In genomic region chr4:11489449-11490083, GRCh38 we compare ENCODE assay signal across 19 cellular contexts.
DNase-seq lines count a peak whose midpoint lies in the region; ATAC-seq, FAIRE-seq and TF ChIP-seq lines count a peak whose summit lies in the region.
"Had no signal": no experiment of that assay in that cellular context is flagged by ENCODE, and none has a peak within 500 bp of the region (broad histone marks: within the 10 kb centered on the region; RNA-seq: fewer than 3 reads in every experiment).

No MANE protein-coding gene starts in this region.

- peaks cover 0 to 10% (median 2%) of the 10 kb centered on the region in 6 donors for H3K4me1 ChIP-seq in spleen
- H3K4me1 ChIP-seq: SJCRH30 had no signal

- no peaks in the 10 kb centered on the region for H3K27me3 Mint-ChIP-seq in activated T-cell treated with anti-CD3 and anti-CD28 coated beads, Interleukin-2, amount 50 U/mL, for 72 hours (ENCODE audit: low read depth)

- intact Hi-C loops in spleen (cut with DNase I; ENCODE audit: low total_unique reads) = no loop called here

- TF ChIP-seq CTCF in bronchial epithelial cell (IDR thresholded peaks at IDR 0.05; ENCODE audit: insufficient read depth, low read length, severe bottlenecking) (no peak), spleen (IDR thresholded peaks at IDR 0.05 in 8 of 11, conservative IDR thresholded peaks at IDR 0.05 in 3 of 11) (no peak)

- peak; percentile 58 to 68 for ATAC-seq in activated T-cell treated with anti-CD3 and anti-CD28 coated beads, Interleukin-2, amount 50 U/mL, for 72 hours (replicated peaks in 1 of 2)
- ATAC-seq in HG03432 (IDR thresholded peaks at IDR 0.05; ENCODE audit: unreplicated experiment) = peak; percentile 74
- ATAC-seq: K562 had no signal

- peaks cover 47% of the 10 kb centered on the region for H3K4me1 Mint-ChIP-seq in activated T-cell treated with anti-CD3 and anti-CD28 coated beads, Interleukin-2, amount 50 U/mL, for 72 hours (ENCODE audit: low read depth)
- H3K4me1 Mint-ChIP-seq: immature natural killer cell had no signal

- no peak for TF ChIP-seq POLR2A in spleen (IDR thresholded peaks at IDR 0.05)

- H3K9me3 ChIP-seq in spleen = no peaks in the 10 kb centered on the region
- H3K9me3 ChIP-seq: SJCRH30, thoracic aorta had no signal

- peaks cover 2 to 6% of the 10 kb centered on the region in 2 donors for H3K9me3 Mint-ChIP-seq in activated T-cell treated with anti-CD3 and anti-CD28 coated beads, Interleukin-2, amount 50 U/mL, for 72 hours
- H3K9me3 Mint-ChIP-seq: activated naive CD4-positive, alpha-beta T cell treated with anti-CD3 and anti-CD28 coated beads for 36 hours had no signal

- H3K27ac Mint-ChIP-seq in activated T-cell treated with anti-CD3 and anti-CD28 coated beads, Interleukin-2, amount 50 U/mL, for 72 hours = no peak overlapping the region
- H3K27ac Mint-ChIP-seq: activated naive CD4-positive, alpha-beta T cell treated with anti-CD3 and anti-CD28 coated beads for 36 hours; immature natural killer cell had no signal

- peaks cover 2 to 4% of the 10 kb centered on the region in 2 donors for H3K36me3 Mint-ChIP-seq in activated T-cell treated with anti-CD3 and anti-CD28 coated beads, Interleukin-2, amount 50 U/mL, for 72 hours (ENCODE audit: insufficient read depth in 2 of 2)

- H3K4me3 ChIP-seq in bronchial epithelial cell (ENCODE audit: low read depth, low read length) = no peak overlapping the region
- no peak overlapping the region for H3K4me3 ChIP-seq in spleen
- H3K4me3 ChIP-seq: K562, SJCRH30, thoracic aorta had no signal

- DNase-seq in activated T-cell treated with anti-CD3 and anti-CD28 coated beads, Interleukin-2, amount 50 U/mL, for 72 hours = no peak
- no peak for DNase-seq in activated T-cell treated with anti-CD3 and anti-CD28 coated beads for 4 hours
- peak; percentile 33 for DNase-seq in bronchial epithelial cell (ENCODE audit: low read depth)
- DNase-seq in spleen = no peak
- no peak for DNase-seq in cerebellar cortex (ENCODE audit: low spot score)
- DNase-seq in SKM-1 treated with dmso at 0.1 percent for 144 hours (lab: John Stamatoyannopoulos, UW; ENCODE audit: unreplicated experiment) = no peak
- no peak for DNase-seq in midbrain (lab: John Stamatoyannopoulos, UW)
- DNase-seq: activated naive CD4-positive, alpha-beta T cell treated with anti-CD3 and anti-CD28 coated beads for 36 hours; brain microvascular endothelial cell; DMS153; effector memory CD4-positive, alpha-beta T cell; foreskin fibroblast; immature natural killer cell; NCI-H1436 treated with DMSO at 0.1 percent for 48 hours; NCI-H748 treated with DMSO at 0.1 percent for 48 hours; SJCRH30 had no signal

- no peaks in the 10 kb centered on the region for H3K27me3 ChIP-seq in bronchial epithelial cell (ENCODE audit: control insufficient read depth, insufficient read depth, low read length)
- no peaks in the 10 kb centered on the region for H3K27me3 ChIP-seq in spleen (replicated peaks in 1 of 7)
- H3K27me3 ChIP-seq: brain microvascular endothelial cell had no signal

- H3K36me3 ChIP-seq in bronchial epithelial cell (ENCODE audit: control insufficient read depth, insufficient read depth, low read length) (no peaks in the 10 kb centered on the region), spleen (no peaks in the 10 kb centered on the region)
- H3K36me3 ChIP-seq: brain microvascular endothelial cell, SJCRH30, thoracic aorta had no signal

- WGBS in spleen, 5 donors = 81 to 89% (median 84%) methylated on average over 3 of the region's 3 CpGs

- H3K4me3 Mint-ChIP-seq in activated T-cell treated with anti-CD3 and anti-CD28 coated beads, Interleukin-2, amount 50 U/mL, for 72 hours = peak overlapping the region; percentile 15 to 57
- H3K4me3 Mint-ChIP-seq: activated naive CD4-positive, alpha-beta T cell treated with anti-CD3 and anti-CD28 coated beads for 36 hours; immature natural killer cell had no signal

- H3K27ac ChIP-seq in spleen = peak overlapping the region in 5 of 8 donors; percentile 24 to 68 (median 54)
- H3K27ac ChIP-seq: brain microvascular endothelial cell, SJCRH30, thoracic aorta had no signal

- FAIRE-seq in bronchial epithelial cell (lab: Jason Lieb, UNC) = no peak
- FAIRE-seq: K562 had no signal
